In genomic region chr16:69384974-69385373, GRCh38 we compare ENCODE assay signal across 9 cellular contexts. TPM values are rescaled to one million over a fixed set of nuclear protein-coding genes. Genes with fewer than 3 reads are reported as not detected.
A peak's percentile ranks its signal among the peaks of the same experiment; 100 is the strongest.
DNase-seq lines count a peak whose midpoint lies in the region; ATAC-seq, FAIRE-seq and TF ChIP-seq lines count a peak whose summit lies in the region.
"Had no signal": no experiment of that assay in that cellular context is flagged by ENCODE, and none has a peak within 500 bp of the region (broad histone marks: within the 10 kb centered on the region; RNA-seq: fewer than 3 reads in every experiment).

No MANE protein-coding gene starts in this region.

- 2 to 5% methylated on average over 6 of the region's 6 CpGs for WGBS in lower leg skin, 2 donors

- H3K36me3 Mint-ChIP-seq in activated CD8-positive, alpha-beta memory T cell treated with anti-CD3 and anti-CD28 coated beads, Interleukin-2, amount 10 ng/mL, durations not matched to agents 7 days and 5 days = peaks cover 37% of the 10 kb centered on the region
- peaks cover 5% of the 10 kb centered on the region for H3K36me3 Mint-ChIP-seq in astrocyte (ENCODE audit: low read depth, unreplicated experiment)

- H3K4me1 ChIP-seq in astrocyte (ENCODE audit: insufficient read depth, low read length) (no peaks in the 10 kb centered on the region), tibial artery (peaks cover 0 to 21% (median 13%) of the 10 kb centered on the region in 4 donors)

- peak overlapping the region; percentile 93 for H3K4me3 Mint-ChIP-seq in activated CD8-positive, alpha-beta memory T cell treated with anti-CD3 and anti-CD28 coated beads, Interleukin-2, amount 10 ng/mL, durations not matched to agents 7 days and 5 days
- peak overlapping the region; percentile 93 for H3K4me3 Mint-ChIP-seq in astrocyte (ENCODE audit: unreplicated experiment)

- H3K9me3 Mint-ChIP-seq in activated CD8-positive, alpha-beta memory T cell treated with anti-CD3 and anti-CD28 coated beads, Interleukin-2, amount 10 ng/mL, durations not matched to agents 7 days and 5 days (ENCODE audit: low read depth) = no peaks in the 10 kb centered on the region
- no peaks in the 10 kb centered on the region for H3K9me3 Mint-ChIP-seq in astrocyte (ENCODE audit: unreplicated experiment)

- ATAC-seq in activated CD8-positive, alpha-beta memory T cell treated with anti-CD3 and anti-CD28 coated beads, Interleukin-2, amount 10 ng/mL, durations not matched to agents 7 days and 5 days = no peak
- no peak for ATAC-seq in GM18502 (IDR thresholded peaks at IDR 0.05; ENCODE audit: poor library complexity, unreplicated experiment)

- TF ChIP-seq CTCF in astrocyte (IDR thresholded peaks at IDR 0.05; ENCODE audit: insufficient read depth, low read depth, low read length) (no peak), lower leg skin (IDR thresholded peaks at IDR 0.05) (no peak), tibial artery (IDR thresholded peaks at IDR 0.05) (no peak)

- peak overlapping the region; percentile 58 for H2AFZ ChIP-seq in astrocyte (ENCODE audit: low read depth, low read length)

- H4K20me1 ChIP-seq in astrocyte (ENCODE audit: insufficient read depth, low read length) = peaks cover 6% of the 10 kb centered on the region

- H3K27ac ChIP-seq in astrocyte (ENCODE audit: low read depth, low read length) = peak overlapping the region; percentile 66
- peak overlapping the region; percentile 84 to 92 for H3K27ac ChIP-seq in tibial artery

- peak overlapping the region; percentile 95 for H3K9ac ChIP-seq in astrocyte (ENCODE audit: low read length)

- peak; percentile 4 for DNase-seq in activated CD8-positive, alpha-beta memory T cell treated with anti-CD3 and anti-CD28 coated beads, Interleukin-2, amount 10 ng/mL, durations not matched to agents 7 days and 5 days
- no peak for DNase-seq in activated CD8-positive, alpha-beta memory T cell treated with anti-CD3 and anti-CD28 coated beads for 24 hours
- DNase-seq in astrocyte (ENCODE audit: low read depth) = no peak
- no peak for DNase-seq in lower leg skin (ENCODE audit: low spot score in 2 of 2)
- no peak for DNase-seq in tibial artery
- DNase-seq in effector CD4-positive, alpha-beta T cell = no peak
- DNase-seq in NCI-H2029 treated with DMSO at 0.1 percent for 48 hours (lab: John Stamatoyannopoulos, UW) = no peak

- peaks cover 31% of the 10 kb centered on the region for H3K4me1 Mint-ChIP-seq in activated CD8-positive, alpha-beta memory T cell treated with anti-CD3 and anti-CD28 coated beads, Interleukin-2, amount 10 ng/mL, durations not matched to agents 7 days and 5 days
- H3K4me1 Mint-ChIP-seq in astrocyte (ENCODE audit: low read depth, unreplicated experiment) = peaks cover 12% of the 10 kb centered on the region

- H3K27me3 ChIP-seq in astrocyte (ENCODE audit: insufficient read depth, low read length) = no peaks in the 10 kb centered on the region
- no peaks in the 10 kb centered on the region for H3K27me3 ChIP-seq in tibial artery

- H3K27ac Mint-ChIP-seq in activated CD8-positive, alpha-beta memory T cell treated with anti-CD3 and anti-CD28 coated beads, Interleukin-2, amount 10 ng/mL, durations not matched to agents 7 days and 5 days = peak overlapping the region; percentile 90
- H3K27ac Mint-ChIP-seq in astrocyte (ENCODE audit: unreplicated experiment) = peak overlapping the region; percentile 60

- peaks cover 50% of the 10 kb centered on the region for H3K79me2 ChIP-seq in astrocyte (ENCODE audit: insufficient read depth, low read length)

- intact Hi-C loops in lower leg skin (cut with DNase I; ENCODE audit: low total_unique reads) (no loop called here), tibial artery (cut with DNase I; ENCODE audit: low total_unique reads) (loop anchor here (5.0 kb wide), 1 partner anchor 53 kb away; the partner anchor contains the start of gene PDF)

- peaks cover 21% of the 10 kb centered on the region for H3K36me3 ChIP-seq in astrocyte (ENCODE audit: insufficient read depth, low read length)
- H3K36me3 ChIP-seq in tibial artery = peaks cover 14 to 39% (median 23%) of the 10 kb centered on the region in 3 donors

- no peaks in the 10 kb centered on the region for H3K27me3 Mint-ChIP-seq in activated CD8-positive, alpha-beta memory T cell treated with anti-CD3 and anti-CD28 coated beads, Interleukin-2, amount 10 ng/mL, durations not matched to agents 7 days and 5 days
- no peaks in the 10 kb centered on the region for H3K27me3 Mint-ChIP-seq in astrocyte (ENCODE audit: low read depth, unreplicated experiment)

- peak overlapping the region; percentile 89 for H3K4me3 ChIP-seq in astrocyte (ENCODE audit: insufficient read depth, low read depth, low read length)
- peak overlapping the region; percentile 59 for H3K4me3 ChIP-seq in lower leg skin (ENCODE audit: low read depth, poor library complexity, severe bottlenecking)
- H3K4me3 ChIP-seq in tibial artery = peak overlapping the region; percentile 62 to 78

- FAIRE-seq in astrocyte (lab: Jason Lieb, UNC) = no peak

- TF ChIP-seq POLR2A in lower leg skin (IDR thresholded peaks at IDR 0.05) = no peak

- H3K4me2 ChIP-seq in astrocyte (ENCODE audit: low read length) = peak overlapping the region; percentile 95

- H3K9me3 ChIP-seq in astrocyte (ENCODE audit: insufficient read depth, low read depth, low read length) (no peaks in the 10 kb centered on the region), tibial artery (no peaks in the 10 kb centered on the region)

- CTCF ChIA-PET in activated CD8-positive, alpha-beta memory T cell treated with anti-CD3 and anti-CD28 coated beads, Interleukin-2, amount 10 ng/mL, durations not matched to agents 7 days and 5 days (lab: Charles Lee) = interaction anchor here (1.0 to 6.3 kb wide), 4 partner anchors 12 to 370 kb away, joined by 3 to 37 read pairs (median 4); partner anchors contain the start of genes NOB1 and PDF

RNA-seq across cellular contexts. Expression of gene TERF2, which starts 0.8 kb away (rescaled TPM):
- 10 to 100 TPM; 48.7 to 58.2 TPM for total RNA-seq in activated CD8-positive, alpha-beta memory T cell treated with anti-CD3 and anti-CD28 coated beads, Interleukin-2, amount 10 ng/mL, durations not matched to agents 7 days and 5 days
- 26.4 and 31.3 TPM in 2 replicates for total RNA-seq in astrocyte
- 10 to 100 TPM; 12.4 to 24.2 (median 19.0) TPM for total RNA-seq in lower leg skin

RNA-seq across cellular contexts. Expression of gene TMED6, which starts 33.4 kb away (rescaled TPM):
- total RNA-seq in activated CD8-positive, alpha-beta memory T cell treated with anti-CD3 and anti-CD28 coated beads, Interleukin-2, amount 10 ng/mL, durations not matched to agents 7 days and 5 days = 1 to 10 TPM; 1.5 TPM
- total RNA-seq in astrocyte (0.58 and 0.64 TPM in 2 replicates), lower leg skin (not detected)
- total RNA-seq: Daoy had no signal

RNA-seq across cellular contexts. Expression of gene CYB5B, which starts 39.4 kb away (rescaled TPM):
- total RNA-seq in activated CD8-positive, alpha-beta memory T cell treated with anti-CD3 and anti-CD28 coated beads, Interleukin-2, amount 10 ng/mL, durations not matched to agents 7 days and 5 days = 100 to 1,000 TPM; 149 to 189 TPM
- total RNA-seq in astrocyte (127 and 149 TPM in 2 replicates), lower leg skin (10 to 100 TPM; 22.3 to 34.5 (median 25.9) TPM)

RNA-seq across cellular contexts. Expression of gene NIP7, which starts 45.4 kb away (rescaled TPM):
- 10 to 100 TPM; 36.2 to 48.8 TPM for total RNA-seq in activated CD8-positive, alpha-beta memory T cell treated with anti-CD3 and anti-CD28 coated beads, Interleukin-2, amount 10 ng/mL, durations not matched to agents 7 days and 5 days
- 34.3 and 35.7 TPM in 2 replicates for total RNA-seq in astrocyte
- total RNA-seq in lower leg skin = 10 to 100 TPM; 11.0 to 13.8 (median 12.7) TPM

RNA-seq across cellular contexts. Expression of gene COG8, which starts 45.6 kb away (rescaled TPM):
- 10 to 100 TPM; 27.6 to 32.7 TPM for total RNA-seq in activated CD8-positive, alpha-beta memory T cell treated with anti-CD3 and anti-CD28 coated beads, Interleukin-2, amount 10 ng/mL, durations not matched to agents 7 days and 5 days
- total RNA-seq in astrocyte (32.4 and 36.7 TPM in 2 replicates), lower leg skin (10 to 100 TPM; 40.8 to 57.8 (median 47.6) TPM)
